Comparison of ENCODE assay signal across 12 cellular contexts in genomic region chr2:73253901-73254300, GRCh38. TPM values are rescaled to one million over a fixed set of nuclear protein-coding genes. Genes with fewer than 3 reads are reported as not detected.
DNase-seq lines count a peak whose midpoint lies in the region; ATAC-seq, FAIRE-seq and TF ChIP-seq lines count a peak whose summit lies in the region.
"Had no signal": no experiment of that assay in that cellular context is flagged by ENCODE, and none has a peak within 500 bp of the region (broad histone marks: within the 10 kb centered on the region; RNA-seq: fewer than 3 reads in every experiment).

No MANE protein-coding gene starts in this region.

- H3K4me3 ChIP-seq in GM12878 (no peak overlapping the region), sigmoid colon (no peak overlapping the region)
- H3K4me3 ChIP-seq in effector memory CD4-positive, alpha-beta T cell (ENCODE audit: insufficient read depth, low read depth, low read length, poor library complexity, severe bottlenecking): no peak overlapping the region

- H3K4me2 ChIP-seq in GM12878 (ENCODE audit: control insufficient read depth, insufficient read depth): no peak overlapping the region

- H3K27ac ChIP-seq in GM12878 (ENCODE audit: control insufficient read depth, insufficient read depth) (no peak overlapping the region), sigmoid colon (no peak overlapping the region)
- no peak overlapping the region for H3K27ac ChIP-seq in effector memory CD4-positive, alpha-beta T cell (ENCODE audit: insufficient read depth, low read length, poor library complexity, severe bottlenecking)

- ATAC-seq in GM12878: peak; percentile 72
- ATAC-seq in HG03565 (IDR thresholded peaks at IDR 0.05; ENCODE audit: unreplicated experiment): no peak

- DNase-seq in GM12891 (ENCODE audit: insufficient read length, low spot score) (no peak), NOMO-1 treated with DMSO at 0.1 percent for 48 hours (lab: John Stamatoyannopoulos, UW; ENCODE audit: unreplicated experiment) (peak; percentile 62), GM12878 (ENCODE audit: low read depth, low spot score) (no peak), sigmoid colon (no peak)
- no peak for DNase-seq in effector memory CD4-positive, alpha-beta T cell
- DNase-seq: BE2C, NCI-H2081 treated with DMSO at 0.1 percent for 48 hours had no signal

- 91% methylated on average over 3 of the region's 3 CpGs for WGBS in GM12878 (ENCODE audit: insufficient coverage, insufficient replicate concordance, low lambda C conversion rate, missing lambda C conversion rate)
- WGBS in sigmoid colon, 2 donors: 87 to 89% methylated on average over 3 of the region's 3 CpGs

- RAD21 ChIA-PET in GM12878 (lab: Charles Lee; ENCODE audit: unreplicated experiment): interaction anchor here (0.9 kb wide), 1 partner anchor 106 kb away, joined by 3 read pairs; no protein-coding TSS in a partner anchor

- TF ChIP-seq POLR2A in GM12891 (IDR thresholded peaks at IDR 0.05; ENCODE audit: low read depth, low read length): no peak
- no peak; the same call in 1 of the 2 replicates for TF ChIP-seq POLR2A in GM12878 (IDR thresholded peaks at IDR 0.05; ENCODE audit: low read depth, low read length)
- TF ChIP-seq POLR2A in sigmoid colon (IDR thresholded peaks at IDR 0.05): no peak

- no peak for FAIRE-seq in GM12891 (lab: Jason Lieb, UNC)
- FAIRE-seq in GM12878 (lab: Jason Lieb, UNC): no peak
- FAIRE-seq: G401.6 had no signal

- H4K20me1 ChIP-seq in GM12878 (ENCODE audit: control insufficient read depth, insufficient read depth): no peaks in the 10 kb centered on the region

- H3K4me1 ChIP-seq in GM12878 (ENCODE audit: control insufficient read depth, insufficient read depth, low read length) (no peaks in the 10 kb centered on the region), sigmoid colon (peaks cover 0 to 7% (median 0%) of the 10 kb centered on the region in 4 donors)
- H3K4me1 ChIP-seq in effector memory CD4-positive, alpha-beta T cell (ENCODE audit: control insufficient read depth, insufficient read depth, low read length, poor library complexity, severe bottlenecking): peaks cover 5% of the 10 kb centered on the region
- H3K4me1 ChIP-seq: BE2C had no signal

- TF ChIP-seq EP300 in GM12878 (IDR thresholded peaks at IDR 0.05; ENCODE audit: borderline replicate concordance in 1 of 2, control insufficient read depth in 1 of 2, low read depth in 2 of 2, low read length in 2 of 2) (no peak), sigmoid colon (IDR thresholded peaks at IDR 0.05) (no peak)

- H3K9ac ChIP-seq in GM12878 (ENCODE audit: control insufficient read depth, insufficient read depth, low read length): no peak overlapping the region

- no peaks in the 10 kb centered on the region for H3K79me2 ChIP-seq in GM12878 (ENCODE audit: control insufficient read depth, insufficient read depth, low read length)

- H2AFZ ChIP-seq in GM12878 (ENCODE audit: control insufficient read depth, low read depth, low read length): no peak overlapping the region

- CTCF ChIA-PET in GM12878 (lab: Yijun Ruan, JAX): interaction anchor here (0.7 to 2.3 kb wide), 3 partner anchors 36 to 1197 kb away, joined by 3 to 14 read pairs (median 4); no protein-coding TSS in a partner anchor

- H3K27me3 ChIP-seq in GM12878 (replicated peaks in 1 of 2; ENCODE audit: control insufficient read depth in 2 of 2, insufficient read depth in 2 of 2, low read length in 1 of 2): no peaks in the 10 kb centered on the region
- no peaks in the 10 kb centered on the region for H3K27me3 ChIP-seq in sigmoid colon
- no peaks in the 10 kb centered on the region for H3K27me3 ChIP-seq in effector memory CD4-positive, alpha-beta T cell (replicated peaks; ENCODE audit: control insufficient read depth, insufficient read depth, low read length, poor library complexity, severe bottlenecking)
- H3K27me3 ChIP-seq: BE2C had no signal

- SMC1A ChIA-PET in GM12878 (lab: Charles Lee; ENCODE audit: uncharacterized antibody, unreplicated experiment): interaction anchor here (1.4 kb wide), 2 partner anchors 9 to 35 kb away, joined by 4 to 5 read pairs; no protein-coding TSS in a partner anchor

- H3K36me3 ChIP-seq in GM12878 (ENCODE audit: control insufficient read depth in 2 of 2, insufficient read depth in 2 of 2, low read length in 1 of 2) (peaks cover 29 to 41% of the 10 kb centered on the region in 2 experiments), sigmoid colon (peaks cover 38 to 58% (median 55%) of the 10 kb centered on the region in 4 donors)
- H3K36me3 ChIP-seq in effector memory CD4-positive, alpha-beta T cell (ENCODE audit: control insufficient read depth, insufficient read depth, low read length): peaks cover 55% of the 10 kb centered on the region

- no peak for TF ChIP-seq RAD21 in GM12878 (IDR thresholded peaks at IDR 0.05; ENCODE audit: insufficient read depth, low read depth, low read length)

- in situ Hi-C loops in GM12878 (cut with MboI): no loop called here

- POLR2A ChIA-PET in GM12878 (lab: Charles Lee): no interaction called here

- no peaks in the 10 kb centered on the region for H3K9me3 ChIP-seq in GM12878 (replicated peaks; ENCODE audit: control insufficient read depth, insufficient read depth, low read length)
- H3K9me3 ChIP-seq in sigmoid colon: no peaks in the 10 kb centered on the region
- no peaks in the 10 kb centered on the region for H3K9me3 ChIP-seq in effector memory CD4-positive, alpha-beta T cell (ENCODE audit: control insufficient read depth, low read length)
- H3K9me3 ChIP-seq: BE2C had no signal

- TF ChIP-seq CTCF in GM12878 (IDR thresholded peaks at IDR 0.05 in 2 of 3, conservative IDR thresholded peaks at IDR 0.05 in 1 of 3; ENCODE audit: control insufficient read depth in 2 of 3, extremely low read depth in 1 of 3, insufficient read depth in 1 of 3, low read depth in 3 of 3, low read length in 3 of 3) (no peak), sigmoid colon (IDR thresholded peaks at IDR 0.05) (no peak)

- intact Hi-C loops in GM12878 (cut with micrococcal nuclease; ENCODE audit: unreplicated experiment) (no loop called here), sigmoid colon (cut with DNase I) (no loop called here)

- no TSS peak for BruUV-seq in GM12878 (replicated peaks; lab: Mats Ljungman, UMichigan)

RNA-seq across cellular contexts. Expression of gene CCT7, which starts 19.8 kb away (rescaled TPM):
- polyA plus RNA-seq in GM12891 (2012; ENCODE audit: low read depth, missing spikeins): 344 TPM
- total RNA-seq in GM12878 (2013; cell fraction: nucleolus; rRNA removed): 85.4 and 96.2 TPM in 2 replicates
- total RNA-seq in GM12878 (2014; rRNA removed) (468 and 475 TPM in 2 replicates), GM12878 (2014; rRNA removed; fragmentation: Illumina TruSeq; extraction: Trizol) (472 and 478 TPM in 2 replicates), GM12878 (2021) (474 and 494 TPM in 2 replicates), sigmoid colon (100 to 1,000 TPM; 173 to 197 (median 188) TPM)
- 269 TPM for polyA plus RNA-seq in GM12878 (2011; ENCODE audit: low read depth)
- polyA plus RNA-seq in GM12878 (2011; rRNA removed) (498 and 571 TPM in 2 replicates), GM12878 (2014; fragmentation: Illumina TruSeq; extraction: Trizol) (574 and 674 TPM in 2 replicates), GM12878 (2014; fragmentation: Nextera tagmentation; extraction: Ambion mirVana) (100 to 1,000 TPM; 206 to 377 TPM), GM12878 (2014; rRNA removed) (530 and 598 TPM in 2 replicates), GM12878 (2016; fragmentation: Nextera tagmentation; extraction: Ambion mirVana) (100 to 1,000 TPM; 455 to 510 TPM), sigmoid colon (100 to 1,000 TPM; 121 to 173 (median 148) TPM)
- 415 and 490 TPM in 2 replicates for polyA plus RNA-seq in GM12878 (2011; cell fraction: cytosol; rRNA removed)
- polyA plus RNA-seq in GM12878 (2011; cell fraction: nucleus; rRNA removed): 162 and 206 TPM in 2 replicates
- 217 and 463 TPM in 2 replicates for polyA plus RNA-seq in GM12878 (2012)
- polyA minus RNA-seq in GM12878 (2011; rRNA and poly(A)+ RNA removed): 387 and 498 TPM in 2 replicates
- polyA minus RNA-seq in GM12878 (2011; cell fraction: cytosol; rRNA and poly(A)+ RNA removed): 110 and 130 TPM in 2 replicates
- 69.8 and 106 TPM in 2 replicates for polyA minus RNA-seq in GM12878 (2011; cell fraction: nucleus; rRNA and poly(A)+ RNA removed)

RNA-seq across cellular contexts. Expression of gene PRADC1, which starts 20.9 kb away (rescaled TPM):
- polyA plus RNA-seq in GM12891 (2012; ENCODE audit: low read depth, missing spikeins): 9.5 TPM
- 1.1 and 2.2 TPM in 2 replicates for total RNA-seq in GM12878 (2013; cell fraction: nucleolus; rRNA removed)
- 16.9 and 18.6 TPM in 2 replicates for total RNA-seq in GM12878 (2014; rRNA removed)
- total RNA-seq in GM12878 (2014; rRNA removed; fragmentation: Illumina TruSeq; extraction: Trizol): 11.7 and 12.4 TPM in 2 replicates
- total RNA-seq in GM12878 (2021): 13.4 and 15.7 TPM in 2 replicates
- 4.2 TPM for polyA plus RNA-seq in GM12878 (2011; ENCODE audit: low read depth)
- 5.1 and 8.9 TPM in 2 replicates for polyA plus RNA-seq in GM12878 (2011; rRNA removed)
- polyA plus RNA-seq in GM12878 (2011; cell fraction: cytosol; rRNA removed): 13.5 and 18.2 TPM in 2 replicates
- polyA plus RNA-seq in GM12878 (2011; cell fraction: nucleus; rRNA removed): 7.2 and 7.9 TPM in 2 replicates
- polyA plus RNA-seq in GM12878 (2012): 6.9 and 7.9 TPM in 2 replicates
- polyA plus RNA-seq in GM12878 (2014; fragmentation: Illumina TruSeq; extraction: Trizol): 6.2 and 12.6 TPM in 2 replicates
- polyA plus RNA-seq in GM12878 (2014; fragmentation: Nextera tagmentation; extraction: Ambion mirVana): 1 to 10 TPM; 3.7 to 8.1 TPM
- polyA plus RNA-seq in GM12878 (2014; rRNA removed): 14.9 and 16.1 TPM in 2 replicates
- polyA plus RNA-seq in GM12878 (2016; fragmentation: Nextera tagmentation; extraction: Ambion mirVana): 10 to 100 TPM; 31.5 to 39.0 TPM
- polyA minus RNA-seq in GM12878 (2011; rRNA and poly(A)+ RNA removed): 5.1 and 11.0 TPM in 2 replicates
- polyA minus RNA-seq in GM12878 (2011; cell fraction: cytosol; rRNA and poly(A)+ RNA removed): 1.9 and 4.0 TPM in 2 replicates
- polyA minus RNA-seq in GM12878 (2011; cell fraction: nucleus; rRNA and poly(A)+ RNA removed): 1.6 and 4.6 TPM in 2 replicates
- total RNA-seq in sigmoid colon: 10 to 100 TPM; 27.7 to 68.1 (median 38.6) TPM
- polyA plus RNA-seq in sigmoid colon: 10 to 100 TPM; 30.3 to 57.1 (median 55.9) TPM

RNA-seq across cellular contexts. Expression of gene FBXO41, which starts 30.4 kb away (rescaled TPM):
- polyA plus RNA-seq in GM12891 (2012; ENCODE audit: low read depth, missing spikeins): 16.6 TPM
- 29.6 and 30.1 TPM in 2 replicates for total RNA-seq in GM12878 (2013; cell fraction: nucleolus; rRNA removed)
- total RNA-seq in GM12878 (2014; rRNA removed): 11.7 and 14.7 TPM in 2 replicates
- total RNA-seq in GM12878 (2014; rRNA removed; fragmentation: Illumina TruSeq; extraction: Trizol): 7.4 and 7.9 TPM in 2 replicates
- total RNA-seq in GM12878 (2021): 37.0 and 38.9 TPM in 2 replicates
- 11.1 TPM for polyA plus RNA-seq in GM12878 (2011; ENCODE audit: low read depth)
- 14.5 and 18.9 TPM in 2 replicates for polyA plus RNA-seq in GM12878 (2011; rRNA removed)
- polyA plus RNA-seq in GM12878 (2011; cell fraction: cytosol; rRNA removed): 22.8 and 28.9 TPM in 2 replicates
- 122 and 135 TPM in 2 replicates for polyA plus RNA-seq in GM12878 (2011; cell fraction: nucleus; rRNA removed)
- 20.1 and 22.7 TPM in 2 replicates for polyA plus RNA-seq in GM12878 (2012)
- 11.7 and 17.4 TPM in 2 replicates for polyA plus RNA-seq in GM12878 (2014; fragmentation: Illumina TruSeq; extraction: Trizol)
- polyA plus RNA-seq in GM12878 (2014; fragmentation: Nextera tagmentation; extraction: Ambion mirVana): 1 to 10 TPM; 1.9 to 2.0 TPM
- 29.9 and 32.7 TPM in 2 replicates for polyA plus RNA-seq in GM12878 (2014; rRNA removed)
- polyA plus RNA-seq in GM12878 (2016; fragmentation: Nextera tagmentation; extraction: Ambion mirVana): 1 to 10 TPM; 2.8 to 4.1 TPM
- 16.0 and 25.1 TPM in 2 replicates for polyA minus RNA-seq in GM12878 (2011; rRNA and poly(A)+ RNA removed)
- polyA minus RNA-seq in GM12878 (2011; cell fraction: cytosol; rRNA and poly(A)+ RNA removed): 9.6 and 9.8 TPM in 2 replicates
- 19.1 and 28.5 TPM in 2 replicates for polyA minus RNA-seq in GM12878 (2011; cell fraction: nucleus; rRNA and poly(A)+ RNA removed)
- 1 to 10 TPM in 3 of 4 donors, under 1 TPM in 1; 0.55 to 2.9 (median 2.3) TPM for total RNA-seq in sigmoid colon
- polyA plus RNA-seq in sigmoid colon: 1 to 10 TPM in 1 of 3 donors, under 1 TPM in 2; under 0.01 to 4.4 (median 0.46) TPM

RNA-seq across cellular contexts. Expression of gene EGR4, which starts 39.4 kb away (rescaled TPM):
- 0.12 TPM for polyA plus RNA-seq in GM12891 (2012; ENCODE audit: low read depth, missing spikeins)
- 0.15 TPM in 1 of 2 replicates, not detected in the other for total RNA-seq in GM12878 (2013; cell fraction: nucleolus; rRNA removed)
- total RNA-seq in GM12878 (2014; rRNA removed): not detected in 2 replicates
- total RNA-seq in GM12878 (2014; rRNA removed; fragmentation: Illumina TruSeq; extraction: Trizol): not detected in 2 replicates
- 0.16 TPM in 1 of 2 replicates, not detected in the other for total RNA-seq in GM12878 (2021)
- polyA plus RNA-seq in GM12878 (2011; ENCODE audit: low read depth): not detected
- not detected in 2 replicates for polyA plus RNA-seq in GM12878 (2011; rRNA removed)
- polyA plus RNA-seq in GM12878 (2011; cell fraction: cytosol; rRNA removed): not detected in 2 replicates
- 0.09 and 0.22 TPM in 2 replicates for polyA plus RNA-seq in GM12878 (2011; cell fraction: nucleus; rRNA removed)
- not detected in 2 replicates for polyA plus RNA-seq in GM12878 (2012)
- not detected in 2 replicates for polyA plus RNA-seq in GM12878 (2014; fragmentation: Illumina TruSeq; extraction: Trizol)
- not detected for polyA plus RNA-seq in GM12878 (2014; fragmentation: Nextera tagmentation; extraction: Ambion mirVana)
- not detected in 2 replicates for polyA plus RNA-seq in GM12878 (2014; rRNA removed)
- polyA plus RNA-seq in GM12878 (2016; fragmentation: Nextera tagmentation; extraction: Ambion mirVana): under 1 TPM in 1 of 2 experiments, not detected in 1; 0.07 TPM
- polyA minus RNA-seq in GM12878 (2011; rRNA and poly(A)+ RNA removed): not detected in 2 replicates
- not detected in 2 replicates for polyA minus RNA-seq in GM12878 (2011; cell fraction: cytosol; rRNA and poly(A)+ RNA removed)
- 0.12 TPM in 1 of 2 replicates, not detected in the other for polyA minus RNA-seq in GM12878 (2011; cell fraction: nucleus; rRNA and poly(A)+ RNA removed)
- total RNA-seq in sigmoid colon: under 1 TPM in 1 of 4 donors, not detected in 3; 0.14 TPM
- under 1 TPM in 1 of 3 donors, not detected in 2; 0.07 TPM for polyA plus RNA-seq in sigmoid colon
- total RNA-seq: cardiac septum, pulmonary artery endothelial cell, temporal lobe had no signal

RNA-seq across cellular contexts. Expression of gene SMYD5, which starts 39.9 kb away (rescaled TPM):
- 16.2 TPM for polyA plus RNA-seq in GM12891 (2012; ENCODE audit: low read depth, missing spikeins)
- 24.2 and 30.9 TPM in 2 replicates for total RNA-seq in GM12878 (2013; cell fraction: nucleolus; rRNA removed)
- total RNA-seq in GM12878 (2014; rRNA removed) (31.4 and 31.5 TPM in 2 replicates), GM12878 (2014; rRNA removed; fragmentation: Illumina TruSeq; extraction: Trizol) (21.1 and 21.2 TPM in 2 replicates), GM12878 (2021) (30.8 and 34.4 TPM in 2 replicates), sigmoid colon (10 to 100 TPM in 1 of 4 donors, 1 to 10 TPM in 3; 6.9 to 12.4 (median 7.9) TPM)
- polyA plus RNA-seq in GM12878 (2011; ENCODE audit: low read depth): 29.1 TPM
- polyA plus RNA-seq in GM12878 (2011; rRNA removed) (23.1 and 34.7 TPM in 2 replicates), GM12878 (2014; fragmentation: Illumina TruSeq; extraction: Trizol) (29.9 and 35.3 TPM in 2 replicates), GM12878 (2014; fragmentation: Nextera tagmentation; extraction: Ambion mirVana) (1 to 10 TPM; 6.1 to 6.6 TPM), GM12878 (2014; rRNA removed) (33.8 and 34.1 TPM in 2 replicates), GM12878 (2016; fragmentation: Nextera tagmentation; extraction: Ambion mirVana) (10 to 100 TPM; 18.4 to 18.8 TPM), sigmoid colon (10 to 100 TPM in 1 of 3 donors, 1 to 10 TPM in 2; 5.3 to 18.2 (median 7.8) TPM)
- polyA plus RNA-seq in GM12878 (2011; cell fraction: cytosol; rRNA removed): 41.4 and 42.7 TPM in 2 replicates
- 50.6 and 54.2 TPM in 2 replicates for polyA plus RNA-seq in GM12878 (2011; cell fraction: nucleus; rRNA removed)
- polyA plus RNA-seq in GM12878 (2012): 22.2 and 22.4 TPM in 2 replicates
- 32.3 and 46.1 TPM in 2 replicates for polyA minus RNA-seq in GM12878 (2011; rRNA and poly(A)+ RNA removed)
- 12.1 and 13.8 TPM in 2 replicates for polyA minus RNA-seq in GM12878 (2011; cell fraction: cytosol; rRNA and poly(A)+ RNA removed)
- polyA minus RNA-seq in GM12878 (2011; cell fraction: nucleus; rRNA and poly(A)+ RNA removed): 11.2 and 26.5 TPM in 2 replicates
